In genomic region chr6:149746147-149746946, GRCh38 we compare ENCODE assay signal across 8 cellular contexts. TPM values are rescaled to one million over a fixed set of nuclear protein-coding genes. Genes with fewer than 3 reads are reported as not detected.
DNase-seq lines count a peak whose midpoint lies in the region; ATAC-seq and TF ChIP-seq lines count a peak whose summit lies in the region.

NUP43 (minus strand) TSS chr6:149746529; CDS start chr6:149746495, 34 bp downstream.

- peaks cover 12% of the 10 kb centered on the region; the same call in 1 of the 2 replicates for H4K20me1 ChIP-seq in IMR-90 (ENCODE audit: insufficient read depth, low read length)

- H2BK5ac ChIP-seq in IMR-90 (ENCODE audit: low read depth, low read length, poor library complexity, severe bottlenecking), result peak within 1 kb of the TSS; percentile 75

- CTCF ChIA-PET in IMR-90 (lab: Yijun Ruan, JAX), result no interaction called here

- H3K23ac ChIP-seq in IMR-90 (ENCODE audit: low read depth, low read length), result peak within 1 kb of the TSS; percentile 42

- intact Hi-C loops in IMR-90 (cut with micrococcal nuclease), result no loop called here

- peak within 1 kb of the TSS; percentile 77 for H3K4me2 ChIP-seq in IMR-90 (ENCODE audit: low read depth, low read length)

- dilution Hi-C loops in IMR-90 (cut with HindIII; ENCODE audit: low sequenced_read_pairs, unreplicated experiment), result no loop called here

- peak; percentile 41 for TF ChIP-seq CTCF in IMR-90 (conservative IDR thresholded peaks at IDR 0.05; ENCODE audit: low read depth, low read length)

- in situ Hi-C loops in IMR-90 (cut with MboI; ENCODE audit: low sequenced_read_pairs), result no loop called here

- 8% methylated on average over 13 of the region's 41 CpGs; no CpG with 5 or more reads in 1 of the 2 experiments for WGBS in IMR-90 (ENCODE audit: extremely low coverage in 2 of 2, insufficient read length in 1 of 2), 2 experiments
- 3 to 4% methylated on average over 41 of the region's 41 CpGs for WGBS in esophagus, 2 donors

- DNase-seq in DMS114 treated with DMSO at 0.1 percent for 48 hours (lab: John Stamatoyannopoulos, UW; ENCODE audit: unreplicated experiment), result peak; percentile 81
- DNase-seq in IMR-90, result peak; percentile 95
- DNase-seq in OCI-M2 (lab: John Stamatoyannopoulos, UW; ENCODE audit: unreplicated experiment), result peak; percentile 81
- peak; percentile 88 for DNase-seq in activated T-cell treated with anti-CD3 and anti-CD28 coated beads for 48 hours (ENCODE audit: low read depth)
- DNase-seq in stimulated activated CD8-positive, alpha-beta memory T cell treated with anti-CD3 and anti-CD28 coated beads, Interleukin-7, amount 100 ng/mL, for 4 hours (ENCODE audit: low read depth in 2 of 2), result peak; percentile 87 to 89

- ATAC-seq in GM21515 (IDR thresholded peaks at IDR 0.05; ENCODE audit: unreplicated experiment), result peak; percentile 55
- peak; percentile 77 for ATAC-seq in IMR-90 (ENCODE audit: low read depth)

- peak within 1 kb of the TSS; percentile 84 for H3K9ac ChIP-seq in IMR-90 (ENCODE audit: low read depth, low read length)

- no peak within 1 kb of the TSS for H2BK20ac ChIP-seq in IMR-90 (ENCODE audit: low read depth, low read length)

- peak within 1 kb of the TSS; percentile 87 for H3K4ac ChIP-seq in IMR-90 (ENCODE audit: low read depth, low read length)

- peak within 1 kb of the TSS; percentile 70 for H3K27ac ChIP-seq in IMR-90 (ENCODE audit: insufficient read depth, low read length)
- H3K27ac ChIP-seq in esophagus (ENCODE audit: low read depth in 2 of 2, low read length in 1 of 2), result peak within 1 kb of the TSS; percentile 76 to 95
- peak within 1 kb of the TSS; percentile 74 for H3K27ac ChIP-seq in muscle layer of duodenum (ENCODE audit: low read length)

- H3K9me3 ChIP-seq in IMR-90 (ENCODE audit: control insufficient read depth, insufficient read depth, low read length), result no peaks in the 10 kb centered on the region
- H3K9me3 ChIP-seq in esophagus (ENCODE audit: control insufficient read depth in 2 of 2, insufficient read depth in 1 of 2, low read depth in 1 of 2, low read length in 1 of 2), result no peaks in the 10 kb centered on the region
- no peaks in the 10 kb centered on the region for H3K9me3 ChIP-seq in muscle layer of duodenum (ENCODE audit: control insufficient read depth in 1 of 2, low read length in 2 of 2)

- H3K27me3 ChIP-seq in IMR-90 (ENCODE audit: control insufficient read depth, insufficient read depth, low read length), result no peaks in the 10 kb centered on the region
- no peaks in the 10 kb centered on the region for H3K27me3 ChIP-seq in esophagus (ENCODE audit: control insufficient read depth in 1 of 2, insufficient read depth in 2 of 2, low read length in 2 of 2)
- H3K27me3 ChIP-seq in muscle layer of duodenum (ENCODE audit: low read depth, low read length), result no peaks in the 10 kb centered on the region

- no peaks in the 10 kb centered on the region for H3K4me1 ChIP-seq in IMR-90 (ENCODE audit: control insufficient read depth, insufficient read depth, low read length)
- peaks cover 0 to 2% of the 10 kb centered on the region in 2 donors for H3K4me1 ChIP-seq in esophagus (ENCODE audit: control insufficient read depth in 2 of 2, insufficient read depth in 2 of 2, low read length in 1 of 2)
- H3K4me1 ChIP-seq in muscle layer of duodenum (ENCODE audit: control insufficient read depth in 1 of 2, insufficient read depth in 2 of 2, low read length in 2 of 2), result peaks cover 0 to 26% of the 10 kb centered on the region in 2 donors

- POLR2A ChIA-PET in IMR-90 (lab: Charles Lee; ENCODE audit: unreplicated experiment), result no interaction called here

- no peak for TF ChIP-seq POLR2A in IMR-90 (IDR thresholded peaks at IDR 0.05; ENCODE audit: low read depth, low read length)

- peaks cover 4 to 26% of the 10 kb centered on the region in 2 experiments; a peak in 3 of 4 replicates for H3K79me1 ChIP-seq in IMR-90 (ENCODE audit: low read depth in 1 of 2, low read length in 2 of 2)

- peak within 1 kb of the TSS; percentile 86 for H3K4me3 ChIP-seq in IMR-90 (ENCODE audit: insufficient read depth, low read depth, low read length)
- H3K4me3 ChIP-seq in esophagus (ENCODE audit: low read depth in 1 of 2, low read length in 2 of 2), result peak within 1 kb of the TSS; percentile 92 to 95
- H3K4me3 ChIP-seq in muscle layer of duodenum (ENCODE audit: low read depth in 1 of 2, low read length in 2 of 2), result peak within 1 kb of the TSS; percentile 82 to 97

- H3K18ac ChIP-seq in IMR-90 (ENCODE audit: low read depth, low read length), result no peak within 1 kb of the TSS

- H4K5ac ChIP-seq in IMR-90 (ENCODE audit: low read depth, low read length), result peak within 1 kb of the TSS; percentile 89

- H3K36me3 ChIP-seq in IMR-90 (ENCODE audit: control insufficient read depth, insufficient read depth, low read length), result peaks cover 7% of the 10 kb centered on the region
- H3K36me3 ChIP-seq in esophagus (ENCODE audit: control insufficient read depth in 2 of 2, insufficient read depth in 2 of 2, low read length in 1 of 2), result peaks cover 0 to 8% of the 10 kb centered on the region in 2 donors
- H3K36me3 ChIP-seq in muscle layer of duodenum (ENCODE audit: control insufficient read depth in 1 of 2, insufficient read depth in 2 of 2, low read length in 2 of 2), result peaks cover 4 to 15% of the 10 kb centered on the region in 2 donors

- H3K9me1 ChIP-seq in IMR-90 (ENCODE audit: insufficient read depth, low read length), result no peaks in the 10 kb centered on the region

- TF ChIP-seq RAD21 in IMR-90 (IDR thresholded peaks at IDR 0.05; ENCODE audit: low read length), result peak; percentile 25; the same call in 1 of the 2 replicates

- peak within 1 kb of the TSS; percentile 91 to 100 for H4K8ac ChIP-seq in IMR-90 (ENCODE audit: low read depth in 2 of 2, low read length in 2 of 2)

- peak within 1 kb of the TSS; percentile 83 for H4K91ac ChIP-seq in IMR-90 (ENCODE audit: insufficient read depth, low read depth, low read length)

- H2BK120ac ChIP-seq in IMR-90 (ENCODE audit: low read depth, low read length), result peak within 1 kb of the TSS; percentile 64; the same call in 1 of the 2 replicates

- peak within 1 kb of the TSS; percentile 71; the same call in 1 of the 2 replicates for H2AK5ac ChIP-seq in IMR-90 (ENCODE audit: low read depth, low read length)

- peak within 1 kb of the TSS; percentile 81 for H3K14ac ChIP-seq in IMR-90 (replicated peaks; ENCODE audit: low read depth, low read length)

- peak within 1 kb of the TSS; percentile 71 for H2AK9ac ChIP-seq in IMR-90 (replicated peaks; ENCODE audit: low read depth, low read length, poor library complexity)

- 0 out of 3 replicates have a peak within 1 kb of the TSS, but pooled peaks have one; percentile 17 for H2BK15ac ChIP-seq in IMR-90 (ENCODE audit: low read depth, low read length)

- H2AFZ ChIP-seq in IMR-90 (replicated peaks; ENCODE audit: low read length, poor library complexity), result peak within 1 kb of the TSS; percentile 91

- peak within 1 kb of the TSS; percentile 53 for H3K56ac ChIP-seq in IMR-90 (ENCODE audit: extremely low read depth, insufficient read depth, low read length)

- BruUV-seq in IMR-90 (replicated peaks; lab: Mats Ljungman, UMichigan), result no TSS peak

TF ChIP-seq in IMR-90, 13 proteins besides CTCF, POLR2A, EP300 and RAD21:
- TF ChIP-seq FOS (IDR thresholded peaks at IDR 0.05; ENCODE audit: low read depth, low read length) (no peak), MXI1 (IDR thresholded peaks at IDR 0.05; ENCODE audit: borderline replicate concordance, low read depth, low read length) (peak; percentile 90), MAFK (IDR thresholded peaks at IDR 0.05; ENCODE audit: low read depth, low read length) (peak; percentile 1; the same call in 1 of the 2 replicates)

RNA-seq across cellular contexts. Expression of gene NUP43, which starts in this region (rescaled TPM):
- total RNA-seq in IMR-90 (2012; rRNA removed), result 35.0 and 40.5 TPM in 2 replicates
- polyA plus RNA-seq in IMR-90 (2012; rRNA removed) (7.7 and 14.2 TPM in 2 replicates), esophagus (1 to 10 TPM; 5.7 to 9.4 TPM)
- polyA plus RNA-seq in IMR-90 (2012; cell fraction: cytosol; rRNA removed), result 2.7 and 4.1 TPM in 2 replicates
- 3.4 and 16.8 TPM in 2 replicates for polyA plus RNA-seq in IMR-90 (2012; cell fraction: nucleus; rRNA removed; ENCODE audit: low replicate concordance)

Comparison
In these comparisons a context has a peak if more than half of its experiments do, and no peak if none do; other contexts are left out.
1. Peak in every context shown above with its lines: DNase-seq, ATAC-seq, H3K4me3 ChIP-seq and H3K27ac ChIP-seq.